In the genomic region with DNA sequence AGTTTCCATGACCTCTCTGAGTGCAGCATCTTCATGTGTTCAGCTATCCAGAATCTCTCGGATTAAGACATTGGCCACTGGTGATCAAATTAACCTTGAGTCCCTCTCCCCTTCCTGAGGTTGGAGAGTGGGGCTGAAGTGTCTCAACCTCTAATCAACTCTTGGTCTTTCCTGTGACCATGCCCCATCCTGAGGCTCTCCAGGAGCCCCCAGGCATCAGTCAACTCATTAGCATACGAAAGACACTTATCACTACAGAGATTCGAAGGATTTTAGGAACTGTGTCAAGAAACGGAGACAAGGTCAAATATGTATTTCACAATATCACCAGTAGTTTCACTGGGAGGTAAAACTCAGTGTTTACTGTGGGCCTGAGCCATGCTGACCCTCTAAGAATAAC, we compare ENCODE assay signal across 23 cellular contexts.
"Had no signal": no experiment of that assay in that cellular context is flagged by ENCODE, and none has a peak within 500 bp of the region (broad histone marks: within the 10 kb centered on the region; RNA-seq: fewer than 3 reads in every experiment).

No MANE protein-coding gene starts in this region.

- DNase-seq: Karpas-422, KG1, MG63, NCI-H1092, NCI-H1105 treated with DMSO at 0.1 percent for 48 hours, NCI-H1417 treated with DMSO at 0.1 percent for 48 hours, NCI-H146, NCI-H1694 treated with DMSO at 0.1 percent for 48 hours, NCI-H1930, NCI-H2081, NCI-H2171, NCI-H226, NCI-H446, NCI-H510A, NCI-H524 treated with DMSO at 0.1 percent for 48 hours, NCI-H69, NCI-H774, Right ventricle myocardium superior, RPMI8226, SIG-M5 had no signal

- H3K4me1 ChIP-seq: SJSA1 had no signal

- H3K27me3 ChIP-seq: MG63, SJSA1 had no signal

- H3K27ac ChIP-seq: SJSA1, SK-N-MC had no signal

- H3K4me3 ChIP-seq: MG63, SJSA1, SK-N-MC had no signal

- H3K36me3 ChIP-seq: MG63, SJSA1 had no signal

- H3K9me3 ChIP-seq: MG63, SJSA1 had no signal

- FAIRE-seq: RCC 7860 had no signal
